27 cellular contexts compared by ENCODE assay signal in the genomic region with DNA sequence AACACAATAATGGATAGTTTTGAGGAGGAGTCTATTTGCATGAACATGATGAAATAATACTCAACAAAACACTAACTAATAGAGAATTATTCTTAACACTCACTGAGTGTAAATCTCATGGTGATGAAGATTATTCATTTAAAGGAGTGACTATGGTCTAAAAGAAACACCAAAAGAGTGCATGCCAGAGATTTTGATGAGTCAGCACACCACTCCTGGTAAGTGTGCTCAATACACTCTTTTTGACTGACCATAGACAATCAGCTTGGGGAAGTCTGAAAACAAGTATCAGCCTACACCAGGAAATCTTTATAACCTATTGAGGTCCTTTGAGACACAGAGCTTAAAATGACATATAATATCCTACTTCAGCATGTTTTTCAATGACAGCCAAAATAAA. TPM values are rescaled to one million over a fixed set of nuclear protein-coding genes. Genes with fewer than 3 reads are reported as not detected.
"Had no signal": no experiment of that assay in that cellular context is flagged by ENCODE, and none has a peak within 500 bp of the region (broad histone marks: within the 10 kb centered on the region; RNA-seq: fewer than 3 reads in every experiment).

No MANE protein-coding gene starts in this region.

- H3K9me3 ChIP-seq: esophagus squamous epithelium, gastrocnemius medialis, lower lobe of right lung, testis, transverse colon had no signal

- H3K4me3 ChIP-seq: esophagus squamous epithelium, gastrocnemius medialis, lower lobe of right lung, neural progenitor cell, testis, transverse colon had no signal

- H3K4me2 ChIP-seq: neural progenitor cell had no signal

- H3K4me1 ChIP-seq: testis had no signal

- DNase-seq: activated B cell treated with CpG ODN at 0.5 μM for 24 hours; activated CD4-positive, alpha-beta T cell treated with anti-CD3 and anti-CD28 coated beads, Interleukin-2, amount 50 U/mL, for 1 hour; activated CD8-positive, alpha-beta T cell treated with anti-CD3 and anti-CD28 coated beads for 36 hours; activated gamma-delta T cell treated with Interleukin-2 at 50 U/mL for 16 hours; activated naive CD4-positive, alpha-beta T cell treated with anti-CD3 and anti-CD28 coated beads, Interleukin-2, amount 50 U/mL, for 16 hours; activated T-cell treated with anti-CD3 and anti-CD28 coated beads, Interleukin-2, amount 50 U/mL, for 4 hours; amniotic stem cell; endodermal cell; esophagus squamous epithelium; gastrocnemius medialis; hypothalamus; immature natural killer cell; lower lobe of right lung; mesenchymal stem cell; natural killer cell; occipital lobe; right cardiac atrium; stimulated activated CD4-positive, alpha-beta T cell treated with anti-CD3 and anti-CD28 coated beads, Interleukin-12 subunit alpha, Interleukin-12 subunit beta, amount 100 ng/mL, for 4 hours; stimulated activated CD4-positive, alpha-beta T cell treated with anti-CD3 and anti-CD28 coated beads, Interleukin-4, amount 100 ng/mL, for 1 hour; stimulated activated naive CD8-positive, alpha-beta T cell treated with anti-CD3 and anti-CD28 coated beads, Interleukin-15, Interleukin-2, amounts not matched to agents 100 U/mL and 50 U/mL, for 24 hours; T-helper 2 cell; testis; transverse colon had no signal

- H3K27ac ChIP-seq: esophagus squamous epithelium, gastrocnemius medialis, lower lobe of right lung, neural progenitor cell, testis, transverse colon had no signal

- FAIRE-seq: bronchial epithelial cell had no signal

- ATAC-seq: activated CD8-positive, alpha-beta T cell treated with anti-CD3 and anti-CD28 coated beads for 36 hours; activated T-cell treated with anti-CD3 and anti-CD28 coated beads, Interleukin-2, amount 50 U/mL, for 4 hours; activated T-helper 17 cell treated with anti-CD3 and anti-CD28 coated beads, Interleukin-2, amount 50 U/mL, for 72 hours; gastrocnemius medialis; left lobe of liver; lower lobe of right lung; natural killer cell; right cardiac atrium; stimulated activated naive CD8-positive, alpha-beta T cell treated with anti-CD3 and anti-CD28 coated beads, Interleukin-15, Interleukin-2, amounts not matched to agents 100 U/mL and 50 U/mL, for 24 hours had no signal

RNA-seq across cellular contexts. Expression of a gene that starts 6.8 kb away (rescaled TPM):
- total RNA-seq: activated B cell treated with CpG ODN at 0.5 μM for 24 hours; activated T-helper 17 cell treated with anti-CD3 and anti-CD28 coated beads, Interleukin-2, amount 50 U/mL, for 72 hours; natural killer cell had no signal
- polyA plus RNA-seq: immature natural killer cell had no signal
